Comparison of ENCODE assay signal across 1 cellular context in genomic region chr1:164558461-164559341, GRCh38.
TF ChIP-seq lines count a peak whose summit lies in the region.

PBX1 (plus strand) TSS chr1:164559184.

TF ChIP-seq in HEK293, 187 proteins besides CTCF, POLR2A, EP300 and RAD21 (continued from another document and continues in another):
- TF ChIP-seq MYNN (tag by site-specific recombination; IDR thresholded peaks at IDR 0.05; ENCODE audit: borderline replicate concordance), result no peak
- no peak for TF ChIP-seq ZEB2 (tag by site-specific recombination; IDR thresholded peaks at IDR 0.05)
- TF ChIP-seq ZNF585B (tag by site-specific recombination; IDR thresholded peaks at IDR 0.05), result no peak
- no peak for TF ChIP-seq ZNF518A (tag by site-specific recombination; conservative IDR thresholded peaks at IDR 0.05; ENCODE audit: low read depth)
- no peak for TF ChIP-seq ZNF548 (tag by site-specific recombination; IDR thresholded peaks at IDR 0.05)
- no peak for TF ChIP-seq KLF9 (tag by site-specific recombination; IDR thresholded peaks at IDR 0.05; ENCODE audit: low read depth)
- no peak for TF ChIP-seq ZNF239 (tag by site-specific recombination; IDR thresholded peaks at IDR 0.05)
- no peak for TF ChIP-seq ZNF16 (tag by site-specific recombination; IDR thresholded peaks at IDR 0.05; ENCODE audit: low read depth)
- TF ChIP-seq ZNF624 (tag by site-specific recombination; IDR thresholded peaks at IDR 0.05), result no peak
- peak; percentile 52; the same call in 1 of the 2 replicates for TF ChIP-seq WT1 (tag by site-specific recombination; IDR thresholded peaks at IDR 0.05)
- no peak for TF ChIP-seq ZNF175 (tag by site-specific recombination; IDR thresholded peaks at IDR 0.05)
- TF ChIP-seq ZNF366 (tag by site-specific recombination; conservative IDR thresholded peaks at IDR 0.05), result peak; percentile 82
- no peak for TF ChIP-seq ZNF449 (tag by site-specific recombination; IDR thresholded peaks at IDR 0.05)
- no peak for TF ChIP-seq ZBTB7A (tag by site-specific recombination; IDR thresholded peaks at IDR 0.05; ENCODE audit: low read depth)
- no peak for TF ChIP-seq ZNF404 (tag by site-specific recombination; IDR thresholded peaks at IDR 0.05)
- TF ChIP-seq BCL11A (tag by site-specific recombination; IDR thresholded peaks at IDR 0.05; ENCODE audit: low read depth), result no peak
- TF ChIP-seq ZFP37 (tag by site-specific recombination; IDR thresholded peaks at IDR 0.05), result no peak
- TF ChIP-seq ZNF510 (tag by site-specific recombination; IDR thresholded peaks at IDR 0.05; ENCODE audit: insufficient replicate concordance), result no peak
- no peak for TF ChIP-seq ZNF791 (tag by site-specific recombination; IDR thresholded peaks at IDR 0.05)
- TF ChIP-seq ZFP69B (tag by site-specific recombination; IDR thresholded peaks at IDR 0.05), result peak; percentile 85
- TF ChIP-seq ZFHX2 (tag by site-specific recombination; conservative IDR thresholded peaks at IDR 0.05), result peak; percentile 74
- no peak for TF ChIP-seq ZNF623 (tag by site-specific recombination; IDR thresholded peaks at IDR 0.05)
- TF ChIP-seq SP3 (tag by site-specific recombination; IDR thresholded peaks at IDR 0.05), result peak; percentile 83
- TF ChIP-seq TSHZ1 (tag by site-specific recombination; IDR thresholded peaks at IDR 0.05; ENCODE audit: borderline replicate concordance), result no peak
- TF ChIP-seq ZNF324 (tag by site-specific recombination; IDR thresholded peaks at IDR 0.05), result no peak
- TF ChIP-seq HOXA7 (CRISPR knock-in tag; IDR thresholded peaks at IDR 0.05; ENCODE audit: borderline replicate concordance), result no peak
- no peak for TF ChIP-seq ZBTB49 (tag by site-specific recombination; IDR thresholded peaks at IDR 0.05; ENCODE audit: low read depth)
- TF ChIP-seq ZNF214 (tag by site-specific recombination; IDR thresholded peaks at IDR 0.05; ENCODE audit: borderline replicate concordance), result no peak
- no peak for TF ChIP-seq ZNF302 (tag by site-specific recombination; IDR thresholded peaks at IDR 0.05; ENCODE audit: low read depth)
- no peak for TF ChIP-seq ZNF701 (tag by site-specific recombination; IDR thresholded peaks at IDR 0.05)
- peak; percentile 33; the same call in 1 of the 2 replicates for TF ChIP-seq ZNF561 (tag by site-specific recombination; IDR thresholded peaks at IDR 0.05; ENCODE audit: borderline replicate concordance)
- no peak for TF ChIP-seq HOXD13 (CRISPR knock-in tag; IDR thresholded peaks at IDR 0.05; ENCODE audit: borderline replicate concordance)
- TF ChIP-seq GLI2 (tag by site-specific recombination; IDR thresholded peaks at IDR 0.05; ENCODE audit: borderline replicate concordance, low read depth), result no peak
- no peak for TF ChIP-seq ZNF223 (tag by site-specific recombination; IDR thresholded peaks at IDR 0.05)
- no peak for TF ChIP-seq KLF16 (tag by site-specific recombination; IDR thresholded peaks at IDR 0.05)
- TF ChIP-seq ZNF157 (tag by site-specific recombination; IDR thresholded peaks at IDR 0.05), result no peak
- TF ChIP-seq ZNF654 (tag by site-specific recombination; IDR thresholded peaks at IDR 0.05; ENCODE audit: low read depth), result no peak
- TF ChIP-seq ZNF664 (tag by site-specific recombination; IDR thresholded peaks at IDR 0.05), result 0 out of 2 replicates have a peak, but pooled peaks have one; percentile 4
- TF ChIP-seq ZNF121 (tag by site-specific recombination; IDR thresholded peaks at IDR 0.05), result no peak
- peak; percentile 93 for TF ChIP-seq ZNF513 (tag by site-specific recombination; IDR thresholded peaks at IDR 0.05)
- TF ChIP-seq INSM2 (tag by site-specific recombination; IDR thresholded peaks at IDR 0.05), result no peak
- no peak for TF ChIP-seq ZNF501 (tag by site-specific recombination; IDR thresholded peaks at IDR 0.05)
- no peak for TF ChIP-seq ZNF645 (tag by site-specific recombination; IDR thresholded peaks at IDR 0.05)
- no peak for TF ChIP-seq PRDM4 (tag by site-specific recombination; IDR thresholded peaks at IDR 0.05)
- TF ChIP-seq ZNF785 (tag by site-specific recombination; IDR thresholded peaks at IDR 0.05), result no peak
- TF ChIP-seq ZNF184 (tag by site-specific recombination; IDR thresholded peaks at IDR 0.05), result no peak
- TF ChIP-seq ZNF416 (tag by site-specific recombination; IDR thresholded peaks at IDR 0.05), result no peak
- 0 out of 2 replicates have a peak, but pooled peaks have one; percentile 21 for TF ChIP-seq ZXDB (tag by site-specific recombination; IDR thresholded peaks at IDR 0.05)
